In the genomic region with DNA sequence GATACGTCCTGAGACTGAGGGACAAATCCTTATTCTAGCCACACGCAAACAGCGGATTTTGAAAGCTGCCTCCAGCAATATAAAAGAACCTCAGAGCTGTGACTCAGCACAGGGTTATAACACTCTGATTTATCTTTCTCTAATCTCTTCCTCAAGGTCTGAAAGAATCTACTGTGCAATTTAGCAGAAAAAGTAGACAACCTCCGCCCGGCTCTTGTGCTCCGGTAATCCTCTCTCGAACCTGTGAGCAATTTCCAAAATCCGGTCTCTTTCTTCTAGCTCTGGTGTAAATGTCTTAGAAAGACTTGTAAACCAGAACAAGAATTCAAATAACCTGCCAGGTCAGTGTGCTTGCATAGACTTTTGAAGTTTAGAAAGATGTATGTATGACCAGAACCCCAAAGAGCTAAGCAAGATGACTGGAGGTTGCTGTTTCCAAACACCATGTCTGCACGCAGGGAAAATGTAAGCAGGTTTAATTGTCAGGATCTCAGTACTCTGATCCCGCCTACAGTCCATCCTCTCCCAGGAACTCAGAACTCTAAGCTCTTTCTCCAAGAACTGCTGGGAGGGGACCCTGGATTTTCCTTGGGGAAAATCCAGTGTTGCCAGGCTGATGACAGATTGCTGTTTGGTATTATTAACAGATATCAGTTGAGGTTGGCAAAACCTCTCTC, we compare ENCODE assay signal across 9 cellular contexts.
DNase-seq lines count a peak whose midpoint lies in the region; ATAC-seq and TF ChIP-seq lines count a peak whose summit lies in the region.
"Had no signal": no experiment of that assay in that cellular context is flagged by ENCODE, and none has a peak within 500 bp of the region (broad histone marks: within the 10 kb centered on the region; RNA-seq: fewer than 3 reads in every experiment).

No MANE protein-coding gene starts in this region.

- H3K36me3 Mint-ChIP-seq in brain, result no peaks in the 10 kb centered on the region
- H3K36me3 Mint-ChIP-seq in activated naive CD4-positive, alpha-beta T cell treated with anti-CD3 and anti-CD28 coated beads, Interleukin-2, amount 10 ng/mL, durations not matched to agents 7 days and 5 days, result no peaks in the 10 kb centered on the region

- H3K23ac ChIP-seq in mesenchymal stem cell (ENCODE audit: low read length in 2 of 2), result no peak overlapping the region

- no peak overlapping the region for H2AFZ ChIP-seq in mesenchymal stem cell (ENCODE audit: low read depth, low read length)

- TF ChIP-seq POLR2A in heart left ventricle (IDR thresholded peaks at IDR 0.05), result no peak

- no peak overlapping the region for H2BK12ac ChIP-seq in mesenchymal stem cell (ENCODE audit: low read length in 2 of 2)

- no peaks in the 10 kb centered on the region for H3K27me3 Mint-ChIP-seq in brain
- H3K27me3 Mint-ChIP-seq in activated naive CD4-positive, alpha-beta T cell treated with anti-CD3 and anti-CD28 coated beads, Interleukin-2, amount 10 ng/mL, durations not matched to agents 7 days and 5 days, result peaks cover 10% of the 10 kb centered on the region

- no peak overlapping the region for H2BK5ac ChIP-seq in mesenchymal stem cell (ENCODE audit: low read depth, low read length, poor library complexity, severe bottlenecking)

- H3K27me3 ChIP-seq in mesenchymal stem cell (ENCODE audit: control insufficient read depth in 1 of 2, insufficient read depth in 1 of 2, low read length in 2 of 2), result no peaks in the 10 kb centered on the region
- H3K27me3 ChIP-seq in heart left ventricle, result no peaks in the 10 kb centered on the region

- H2AK5ac ChIP-seq in mesenchymal stem cell (ENCODE audit: low read length, severe bottlenecking), result peak overlapping the region; percentile 68

- H3K4me3 Mint-ChIP-seq in brain, result peak overlapping the region in 1 of 5 experiments; percentile 43
- H3K4me3 Mint-ChIP-seq in activated naive CD4-positive, alpha-beta T cell treated with anti-CD3 and anti-CD28 coated beads, Interleukin-2, amount 10 ng/mL, durations not matched to agents 7 days and 5 days, result no peak overlapping the region

- no peaks in the 10 kb centered on the region for H3K9me3 Mint-ChIP-seq in brain
- H3K9me3 Mint-ChIP-seq in activated naive CD4-positive, alpha-beta T cell treated with anti-CD3 and anti-CD28 coated beads, Interleukin-2, amount 10 ng/mL, durations not matched to agents 7 days and 5 days, result no peaks in the 10 kb centered on the region

- peak overlapping the region; percentile 42 to 76 for H3K18ac ChIP-seq in mesenchymal stem cell (ENCODE audit: low read depth in 1 of 2, low read length in 2 of 2)

- H3K36me3 ChIP-seq in mesenchymal stem cell (ENCODE audit: control insufficient read depth in 1 of 2, insufficient read depth in 2 of 2, low read depth in 1 of 2, low read length in 2 of 2) (no peaks in the 10 kb centered on the region), heart left ventricle (no peaks in the 10 kb centered on the region)

- H3K4me3 ChIP-seq in mesenchymal stem cell (ENCODE audit: insufficient read depth in 1 of 2, low read depth in 1 of 2, low read length in 2 of 2), result no peak overlapping the region
- H3K4me3 ChIP-seq in heart left ventricle, result no peak overlapping the region
- H3K4me3 ChIP-seq: skin epidermis had no signal

- H3K9me3 ChIP-seq in mesenchymal stem cell (ENCODE audit: control insufficient read depth, low read length) (no peaks in the 10 kb centered on the region), heart left ventricle (no peaks in the 10 kb centered on the region)

- DNase-seq in COR-L47 (lab: John Stamatoyannopoulos, UW), result peak; percentile 17
- peak; percentile 66 for DNase-seq in NCI-H146 (lab: John Stamatoyannopoulos, UW)
- peak; percentile 89 for DNase-seq in mesenchymal stem cell
- DNase-seq in activated naive CD4-positive, alpha-beta T cell treated with anti-CD3 and anti-CD28 coated beads, Interleukin-2, amount 10 ng/mL, durations not matched to agents 7 days and 5 days, result no peak
- DNase-seq in HPDE6-E6E7 (ENCODE audit: extremely low spot score), result no peak
- DNase-seq in heart left ventricle, result no peak

- H3K4me1 ChIP-seq in mesenchymal stem cell (ENCODE audit: control insufficient read depth, insufficient read depth, low read depth, low read length), result peaks cover 6% of the 10 kb centered on the region
- H3K4me1 ChIP-seq in heart left ventricle, result peaks cover 0 to 21% (median 4%) of the 10 kb centered on the region in 12 donors

- H3K4ac ChIP-seq in mesenchymal stem cell (ENCODE audit: low read depth in 1 of 2, low read length in 2 of 2), result peak overlapping the region in 1 of 2 experiments; percentile 94

- TF ChIP-seq CTCF in brain (conservative IDR thresholded peaks at IDR 0.05) (no peak), heart left ventricle (IDR thresholded peaks at IDR 0.05) (no peak)

- no peak overlapping the region for H3K4me2 ChIP-seq in mesenchymal stem cell (ENCODE audit: low read length, poor library complexity, severe bottlenecking)

- intact Hi-C loops in heart left ventricle (cut with DNase I), result no loop called here

- peaks cover 30% of the 10 kb centered on the region for H3K4me1 Mint-ChIP-seq in brain
- peaks cover 14% of the 10 kb centered on the region for H3K4me1 Mint-ChIP-seq in activated naive CD4-positive, alpha-beta T cell treated with anti-CD3 and anti-CD28 coated beads, Interleukin-2, amount 10 ng/mL, durations not matched to agents 7 days and 5 days

- H4K8ac ChIP-seq in mesenchymal stem cell (ENCODE audit: low read length), result no peak overlapping the region

- H3K14ac ChIP-seq in mesenchymal stem cell (ENCODE audit: low read length in 2 of 2), result no peak overlapping the region

- WGBS in mesenchymal stem cell, result 7% methylated on average over 9 of the region's 10 CpGs
- 91 to 95% (median 93%) methylated on average over 10 of the region's 10 CpGs for WGBS in heart left ventricle, 4 donors

- no peak for ATAC-seq in GM18517 (IDR thresholded peaks at IDR 0.05; ENCODE audit: unreplicated experiment)
- ATAC-seq in heart left ventricle, result no peak

- no peak overlapping the region for H4K91ac ChIP-seq in mesenchymal stem cell (ENCODE audit: low read length)

- no peak overlapping the region for H3K9ac ChIP-seq in mesenchymal stem cell (ENCODE audit: low read length)

- no peaks in the 10 kb centered on the region for H3K79me1 ChIP-seq in mesenchymal stem cell (replicated peaks; ENCODE audit: low read length, poor library complexity, severe bottlenecking)

- no peak overlapping the region for H2BK15ac ChIP-seq in mesenchymal stem cell (ENCODE audit: low read depth, poor library complexity, severe bottlenecking)

- CTCF ChIA-PET in activated naive CD4-positive, alpha-beta T cell treated with anti-CD3 and anti-CD28 coated beads, Interleukin-2, amount 10 ng/mL, durations not matched to agents 7 days and 5 days (lab: Charles Lee), result no interaction called here

- H3K27ac Mint-ChIP-seq in brain, result peak overlapping the region in 3 of 5 experiments; percentile 29 to 71 (median 37)
- H3K27ac Mint-ChIP-seq in activated naive CD4-positive, alpha-beta T cell treated with anti-CD3 and anti-CD28 coated beads, Interleukin-2, amount 10 ng/mL, durations not matched to agents 7 days and 5 days, result no peak overlapping the region

- H3K27ac ChIP-seq in mesenchymal stem cell (ENCODE audit: low read length, poor library complexity, severe bottlenecking) (peak overlapping the region; percentile 83), heart left ventricle (peak overlapping the region in 2 of 12 donors; percentile 29 to 67)

- peak overlapping the region; percentile 2 for H2BK120ac ChIP-seq in mesenchymal stem cell (ENCODE audit: low read depth, low read length)

Comparison
In these comparisons a context has a peak if more than half of its experiments do, and no peak if none do; other contexts are left out.
1. DNase-seq: peak in COR-L47 (single experiment), NCI-H146 (single experiment) and mesenchymal stem cell (single experiment); none in activated naive CD4-positive, alpha-beta T cell treated with anti-CD3 and anti-CD28 coated beads, Interleukin-2, amount 10 ng/mL, durations not matched to agents 7 days and 5 days (single experiment), HPDE6-E6E7 (single experiment) and heart left ventricle (0 of 5).